Comparison of ENCODE assay signal across 1 cellular context in the genomic region with DNA sequence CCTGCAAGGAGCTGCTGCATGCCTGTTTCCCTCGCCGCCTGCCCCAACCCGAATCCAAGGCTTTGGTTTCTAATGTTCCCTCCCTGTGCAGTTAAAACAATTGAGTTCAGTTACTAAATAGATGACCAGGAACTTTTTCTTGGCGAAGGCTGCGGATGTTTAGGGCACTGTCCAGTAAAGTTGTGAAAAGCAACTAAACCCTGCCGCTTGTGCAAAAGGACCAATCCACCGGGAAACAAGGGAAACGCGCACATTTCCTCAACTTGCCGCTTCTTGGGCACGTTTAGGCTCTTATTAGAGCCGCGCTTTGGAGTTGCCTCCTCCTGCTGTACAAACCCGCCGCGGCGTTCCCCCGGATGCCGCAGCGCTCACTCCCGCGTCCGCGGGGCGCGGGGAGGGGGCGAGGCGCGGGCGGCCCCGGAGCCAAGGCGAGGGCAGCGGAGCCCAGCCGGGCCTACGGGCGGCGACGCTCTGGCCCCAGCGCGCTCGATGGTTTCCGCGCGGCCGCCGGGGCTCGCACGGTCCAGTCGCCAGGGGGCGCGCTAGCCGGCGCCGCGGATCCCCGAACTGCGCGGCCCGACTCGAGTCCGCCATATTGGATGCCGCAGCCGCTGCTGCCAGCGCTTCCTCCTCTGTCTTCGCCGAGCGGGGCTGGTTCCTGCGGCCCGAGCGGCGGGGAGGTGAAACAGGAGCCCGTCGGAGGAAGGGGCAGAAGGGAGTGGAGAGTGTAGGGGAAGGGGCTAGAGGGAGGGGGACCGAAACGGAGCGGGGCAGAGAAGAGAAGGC.
TF ChIP-seq lines count a peak whose summit lies in the region.

A gene with protein sequence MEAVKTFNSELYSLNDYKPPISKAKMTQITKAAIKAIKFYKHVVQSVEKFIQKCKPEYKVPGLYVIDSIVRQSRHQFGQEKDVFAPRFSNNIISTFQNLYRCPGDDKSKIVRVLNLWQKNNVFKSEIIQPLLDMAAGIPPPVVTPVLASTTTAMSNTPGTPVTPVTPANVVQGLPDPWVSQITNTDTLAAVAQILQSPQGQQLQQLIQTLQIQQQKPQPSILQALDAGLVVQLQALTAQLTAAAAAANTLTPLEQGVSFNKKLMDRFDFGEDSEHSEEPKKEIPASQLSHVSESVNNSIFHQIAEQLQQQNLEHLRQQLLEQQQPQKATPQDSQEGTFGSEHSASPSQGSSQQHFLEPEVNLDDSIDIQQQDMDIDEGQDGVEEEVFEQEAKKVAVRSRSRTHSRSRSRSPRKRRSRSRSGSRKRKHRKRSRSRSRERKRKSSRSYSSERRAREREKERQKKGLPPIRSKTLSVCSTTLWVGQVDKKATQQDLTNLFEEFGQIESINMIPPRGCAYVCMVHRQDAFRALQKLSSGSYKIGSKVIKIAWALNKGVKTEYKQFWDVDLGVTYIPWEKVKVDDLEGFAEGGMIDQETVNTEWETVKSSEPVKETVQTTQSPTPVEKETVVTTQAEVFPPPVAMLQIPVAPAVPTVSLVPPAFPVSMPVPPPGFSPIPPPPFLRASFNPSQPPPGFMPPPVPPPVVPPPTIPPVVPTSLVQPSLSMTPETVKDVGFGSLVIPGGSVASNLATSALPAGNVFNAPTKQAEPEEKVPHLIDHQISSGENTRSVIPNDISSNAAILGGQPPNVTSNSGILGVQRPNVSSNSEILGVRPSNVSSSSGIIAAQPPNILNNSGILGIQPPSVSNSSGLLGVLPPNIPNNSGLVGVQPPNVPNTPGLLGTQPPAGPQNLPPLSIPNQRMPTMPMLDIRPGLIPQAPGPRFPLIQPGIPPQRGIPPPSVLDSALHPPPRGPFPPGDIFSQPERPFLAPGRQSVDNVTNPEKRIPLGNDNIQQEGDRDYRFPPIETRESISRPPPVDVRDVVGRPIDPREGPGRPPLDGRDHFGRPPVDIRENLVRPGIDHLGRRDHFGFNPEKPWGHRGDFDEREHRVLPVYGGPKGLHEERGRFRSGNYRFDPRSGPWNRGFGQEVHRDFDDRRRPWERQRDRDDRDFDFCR (N-terminal part only) (plus strand): TSS at position 593 of the 786 bp plus-strand sequence. CDS start 485 bp downstream, outside the sequence.

TF ChIP-seq in K562, 482 proteins besides CTCF, POLR2A, EP300 and RAD21 (continued from another document and continues in another):
- no peak for TF ChIP-seq JUNB (CRISPR knock-in tag; conservative IDR thresholded peaks at IDR 0.05)
- peak; percentile 67; the same call in 1 of the 2 replicates for TF ChIP-seq KLF1 (tag; IDR thresholded peaks at IDR 0.05)
- peak; percentile 87 for TF ChIP-seq HMGN3 (IDR thresholded peaks at IDR 0.05; ENCODE audit: borderline replicate concordance, extremely low read depth, insufficient read length, low read depth, low read length)
- peak in 1 of 2 experiments; percentile 95; a peak in 1 of 4 replicates for TF ChIP-seq NONO (IDR thresholded peaks at IDR 0.05; ENCODE audit: low read depth in 2 of 2, low read length in 1 of 2)
- TF ChIP-seq FOXK1 (CRISPR knock-in tag; IDR thresholded peaks at IDR 0.05; ENCODE audit: borderline replicate concordance) = 0 out of 2 replicates have a peak, but pooled peaks have one; percentile 30
- peak; percentile 73 for TF ChIP-seq MTA3 (IDR thresholded peaks at IDR 0.05; ENCODE audit: borderline replicate concordance)
- TF ChIP-seq, protein P1, sequence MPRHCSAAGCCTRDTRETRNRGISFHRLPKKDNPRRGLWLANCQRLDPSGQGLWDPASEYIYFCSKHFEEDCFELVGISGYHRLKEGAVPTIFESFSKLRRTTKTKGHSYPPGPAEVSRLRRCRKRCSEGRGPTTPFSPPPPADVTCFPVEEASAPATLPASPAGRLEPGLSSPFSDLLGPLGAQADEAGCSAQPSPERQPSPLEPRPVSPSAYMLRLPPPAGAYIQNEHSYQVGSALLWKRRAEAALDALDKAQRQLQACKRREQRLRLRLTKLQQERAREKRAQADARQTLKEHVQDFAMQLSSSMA (CRISPR knock-in tag; IDR thresholded peaks at IDR 0.05) = peak; percentile 87; the same call in 1 of the 2 replicates
- peak; percentile 81 for TF ChIP-seq SP2 (IDR thresholded peaks at IDR 0.05; ENCODE audit: extremely low read depth, low read depth, low read length, poor library complexity, severe bottlenecking)
- TF ChIP-seq XRCC5 (IDR thresholded peaks at IDR 0.05; ENCODE audit: low read depth, low read length) = peak; percentile 34; the same call in 1 of the 2 replicates
- no peak for TF ChIP-seq ZNF586 (CRISPR knock-in tag; conservative IDR thresholded peaks at IDR 0.05)
- no peak for TF ChIP-seq TOE1 (IDR thresholded peaks at IDR 0.05; ENCODE audit: borderline replicate concordance)
- no peak for TF ChIP-seq TOE1 (CRISPR knock-in tag; IDR thresholded peaks at IDR 0.05; ENCODE audit: borderline replicate concordance, low read depth)
- TF ChIP-seq, protein P2, sequence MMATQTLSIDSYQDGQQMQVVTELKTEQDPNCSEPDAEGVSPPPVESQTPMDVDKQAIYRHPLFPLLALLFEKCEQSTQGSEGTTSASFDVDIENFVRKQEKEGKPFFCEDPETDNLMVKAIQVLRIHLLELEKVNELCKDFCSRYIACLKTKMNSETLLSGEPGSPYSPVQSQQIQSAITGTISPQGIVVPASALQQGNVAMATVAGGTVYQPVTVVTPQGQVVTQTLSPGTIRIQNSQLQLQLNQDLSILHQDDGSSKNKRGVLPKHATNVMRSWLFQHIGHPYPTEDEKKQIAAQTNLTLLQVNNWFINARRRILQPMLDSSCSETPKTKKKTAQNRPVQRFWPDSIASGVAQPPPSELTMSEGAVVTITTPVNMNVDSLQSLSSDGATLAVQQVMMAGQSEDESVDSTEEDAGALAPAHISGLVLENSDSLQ (IDR thresholded peaks at IDR 0.05) = no peak
- no peak for TF ChIP-seq ZNF668 (CRISPR knock-in tag; IDR thresholded peaks at IDR 0.05)
- 0 out of 2 replicates have a peak, but pooled peaks have one; percentile 24 for TF ChIP-seq EGR1 (conservative IDR thresholded peaks at IDR 0.05)
- TF ChIP-seq, protein P3, sequence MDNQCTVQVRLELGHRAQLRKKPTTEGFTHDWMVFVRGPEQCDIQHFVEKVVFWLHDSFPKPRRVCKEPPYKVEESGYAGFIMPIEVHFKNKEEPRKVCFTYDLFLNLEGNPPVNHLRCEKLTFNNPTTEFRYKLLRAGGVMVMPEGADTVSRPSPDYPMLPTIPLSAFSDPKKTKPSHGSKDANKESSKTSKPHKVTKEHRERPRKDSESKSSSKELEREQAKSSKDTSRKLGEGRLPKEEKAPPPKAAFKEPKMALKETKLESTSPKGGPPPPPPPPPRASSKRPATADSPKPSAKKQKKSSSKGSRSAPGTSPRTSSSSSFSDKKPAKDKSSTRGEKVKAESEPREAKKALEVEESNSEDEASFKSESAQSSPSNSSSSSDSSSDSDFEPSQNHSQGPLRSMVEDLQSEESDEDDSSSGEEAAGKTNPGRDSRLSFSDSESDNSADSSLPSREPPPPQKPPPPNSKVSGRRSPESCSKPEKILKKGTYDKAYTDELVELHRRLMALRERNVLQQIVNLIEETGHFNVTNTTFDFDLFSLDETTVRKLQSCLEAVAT (IDR thresholded peaks at IDR 0.05) = peak in 1 of 2 experiments; percentile 64; a peak in 1 of 4 replicates
- peak; percentile 94 for TF ChIP-seq POLR2AphosphoS5 (IDR thresholded peaks at IDR 0.05; ENCODE audit: control insufficient read depth, insufficient read depth, low read depth, low read length)
- TF ChIP-seq TAF7 (tag; IDR thresholded peaks at IDR 0.05) = peak; percentile 79
- peak; percentile 30; the same call in 1 of the 2 replicates for TF ChIP-seq TRIM28 (IDR thresholded peaks at IDR 0.05)
- TF ChIP-seq CHD2 (IDR thresholded peaks at IDR 0.05; ENCODE audit: low read depth, low read length) = peak; percentile 5; the same call in 1 of the 2 replicates
- 0 out of 2 replicates have a peak, but pooled peaks have one; percentile 12 for TF ChIP-seq ARID2 (IDR thresholded peaks at IDR 0.05)
- 0 out of 2 replicates have a peak, but pooled peaks have one; percentile 40 for TF ChIP-seq TARDBP (IDR thresholded peaks at IDR 0.05)
- no peak for TF ChIP-seq ZNF232 (CRISPR knock-in tag; IDR thresholded peaks at IDR 0.05)
- TF ChIP-seq, protein P4, sequence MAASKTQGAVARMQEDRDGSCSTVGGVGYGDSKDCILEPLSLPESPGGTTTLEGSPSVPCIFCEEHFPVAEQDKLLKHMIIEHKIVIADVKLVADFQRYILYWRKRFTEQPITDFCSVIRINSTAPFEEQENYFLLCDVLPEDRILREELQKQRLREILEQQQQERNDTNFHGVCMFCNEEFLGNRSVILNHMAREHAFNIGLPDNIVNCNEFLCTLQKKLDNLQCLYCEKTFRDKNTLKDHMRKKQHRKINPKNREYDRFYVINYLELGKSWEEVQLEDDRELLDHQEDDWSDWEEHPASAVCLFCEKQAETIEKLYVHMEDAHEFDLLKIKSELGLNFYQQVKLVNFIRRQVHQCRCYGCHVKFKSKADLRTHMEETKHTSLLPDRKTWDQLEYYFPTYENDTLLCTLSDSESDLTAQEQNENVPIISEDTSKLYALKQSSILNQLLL (CRISPR knock-in tag; IDR thresholded peaks at IDR 0.05; ENCODE audit: borderline replicate concordance) = no peak
- TF ChIP-seq, protein P5, sequence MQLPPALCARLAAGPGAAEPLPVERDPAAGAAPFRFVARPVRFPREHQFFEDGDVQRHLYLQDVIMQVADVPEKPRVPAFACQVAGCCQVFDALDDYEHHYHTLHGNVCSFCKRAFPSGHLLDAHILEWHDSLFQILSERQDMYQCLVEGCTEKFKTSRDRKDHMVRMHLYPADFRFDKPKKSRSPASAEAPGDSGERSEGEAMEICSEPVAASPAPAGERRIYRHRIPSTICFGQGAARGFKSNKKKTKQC (CRISPR knock-in tag; IDR thresholded peaks at IDR 0.05) = peak; percentile 40; the same call in 1 of the 2 replicates
- TF ChIP-seq POLR2G (IDR thresholded peaks at IDR 0.05; ENCODE audit: low read depth, low read length) = peak; percentile 95
- peak; percentile 59; the same call in 1 of the 2 replicates for TF ChIP-seq CREM (IDR thresholded peaks at IDR 0.05; ENCODE audit: low read depth)
- peak; percentile 90 for TF ChIP-seq SMAD4 (CRISPR knock-in tag; conservative IDR thresholded peaks at IDR 0.05)
- TF ChIP-seq KDM5B (IDR thresholded peaks at IDR 0.05; ENCODE audit: insufficient replicate concordance, low read depth, low read length) = peak; percentile 86
- no peak for TF ChIP-seq IFI16 (CRISPR knock-in tag; IDR thresholded peaks at IDR 0.05)
- TF ChIP-seq FOXA3 (CRISPR knock-in tag; conservative IDR thresholded peaks at IDR 0.05 in 1 of 2, IDR thresholded peaks at IDR 0.05 in 1 of 2) = 0 out of 4 replicates have a peak, but pooled peaks of 1 of the 2 experiments have one; percentile 16
- peak; percentile 33 for TF ChIP-seq SMAD1 (IDR thresholded peaks at IDR 0.05; ENCODE audit: low read depth, low read length, partially characterized antibody)
- TF ChIP-seq ZNF436 (CRISPR knock-in tag; IDR thresholded peaks at IDR 0.05) = no peak
- TF ChIP-seq MTA2 (IDR thresholded peaks at IDR 0.05; ENCODE audit: low read depth) = no peak
- TF ChIP-seq, protein P6, sequence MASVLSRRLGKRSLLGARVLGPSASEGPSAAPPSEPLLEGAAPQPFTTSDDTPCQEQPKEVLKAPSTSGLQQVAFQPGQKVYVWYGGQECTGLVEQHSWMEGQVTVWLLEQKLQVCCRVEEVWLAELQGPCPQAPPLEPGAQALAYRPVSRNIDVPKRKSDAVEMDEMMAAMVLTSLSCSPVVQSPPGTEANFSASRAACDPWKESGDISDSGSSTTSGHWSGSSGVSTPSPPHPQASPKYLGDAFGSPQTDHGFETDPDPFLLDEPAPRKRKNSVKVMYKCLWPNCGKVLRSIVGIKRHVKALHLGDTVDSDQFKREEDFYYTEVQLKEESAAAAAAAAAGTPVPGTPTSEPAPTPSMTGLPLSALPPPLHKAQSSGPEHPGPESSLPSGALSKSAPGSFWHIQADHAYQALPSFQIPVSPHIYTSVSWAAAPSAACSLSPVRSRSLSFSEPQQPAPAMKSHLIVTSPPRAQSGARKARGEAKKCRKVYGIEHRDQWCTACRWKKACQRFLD (CRISPR knock-in tag; IDR thresholded peaks at IDR 0.05) = peak; percentile 85; the same call in 1 of the 2 replicates
- no peak for TF ChIP-seq SRSF7 (optimal IDR thresholded peaks at IDR 0.05; ENCODE audit: low read depth, low read length)
- peak; percentile 34 for TF ChIP-seq TCF3 (CRISPR knock-in tag; IDR thresholded peaks at IDR 0.05)
- TF ChIP-seq HIVEP1 (CRISPR knock-in tag; IDR thresholded peaks at IDR 0.05) = no peak
- no peak for TF ChIP-seq NR2C1 (IDR thresholded peaks at IDR 0.05)
- no peak for TF ChIP-seq NR2C1 (tag; IDR thresholded peaks at IDR 0.05)
- TF ChIP-seq SMARCC2 (IDR thresholded peaks at IDR 0.05; ENCODE audit: low read depth) = peak; percentile 53; the same call in 1 of the 2 replicates
- TF ChIP-seq GATAD2A (IDR thresholded peaks at IDR 0.05) = 0 out of 2 replicates have a peak, but pooled peaks have one; percentile 17
- peak; percentile 93 for TF ChIP-seq RBFOX2 (IDR thresholded peaks at IDR 0.05; ENCODE audit: low read depth, low read length)
- peak; percentile 57; the same call in 1 of the 2 replicates for TF ChIP-seq ELF2 (CRISPR knock-in tag; IDR thresholded peaks at IDR 0.05)
- no peak for TF ChIP-seq ZNF584 (CRISPR knock-in tag; IDR thresholded peaks at IDR 0.05; ENCODE audit: low read depth)
- TF ChIP-seq TAF1 (IDR thresholded peaks at IDR 0.05; ENCODE audit: control insufficient read depth, extremely low read depth, insufficient read depth, low read length, severe bottlenecking) = peak; percentile 95
- TF ChIP-seq ESRRA (IDR thresholded peaks at IDR 0.05; ENCODE audit: borderline replicate concordance, low read depth) = peak; percentile 52; the same call in 1 of the 2 replicates
- TF ChIP-seq NRF1 (conservative IDR thresholded peaks at IDR 0.05 in 1 of 2, IDR thresholded peaks at IDR 0.05 in 1 of 2) = peak in 1 of 2 experiments; percentile 32; a peak in 2 of 4 replicates
- no peak for TF ChIP-seq ZNF23 (CRISPR knock-in tag; IDR thresholded peaks at IDR 0.05)
- TF ChIP-seq ZNF41 (CRISPR knock-in tag; conservative IDR thresholded peaks at IDR 0.05) = peak; percentile 88; the same call in 1 of the 2 replicates
- TF ChIP-seq, protein P7, sequence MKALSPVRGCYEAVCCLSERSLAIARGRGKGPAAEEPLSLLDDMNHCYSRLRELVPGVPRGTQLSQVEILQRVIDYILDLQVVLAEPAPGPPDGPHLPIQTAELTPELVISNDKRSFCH (CRISPR knock-in tag; IDR thresholded peaks at IDR 0.05) = no peak
- TF ChIP-seq, protein P7 (tag; IDR thresholded peaks at IDR 0.05) = peak; percentile 88
- peak; percentile 62; the same call in 1 of the 2 replicates for TF ChIP-seq HDAC8 (tag; IDR thresholded peaks at IDR 0.05)
- peak; percentile 63 for TF ChIP-seq ELF1 (tag; IDR thresholded peaks at IDR 0.05)
- peak; percentile 43 for TF ChIP-seq FIP1L1 (IDR thresholded peaks at IDR 0.05; ENCODE audit: low read depth, low read length, poor library complexity, severe bottlenecking)
- TF ChIP-seq, protein P8, sequence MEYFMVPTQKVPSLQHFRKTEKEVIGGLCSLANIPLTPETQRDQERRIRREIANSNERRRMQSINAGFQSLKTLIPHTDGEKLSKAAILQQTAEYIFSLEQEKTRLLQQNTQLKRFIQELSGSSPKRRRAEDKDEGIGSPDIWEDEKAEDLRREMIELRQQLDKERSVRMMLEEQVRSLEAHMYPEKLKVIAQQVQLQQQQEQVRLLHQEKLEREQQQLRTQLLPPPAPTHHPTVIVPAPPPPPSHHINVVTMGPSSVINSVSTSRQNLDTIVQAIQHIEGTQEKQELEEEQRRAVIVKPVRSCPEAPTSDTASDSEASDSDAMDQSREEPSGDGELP (CRISPR knock-in tag; IDR thresholded peaks at IDR 0.05; ENCODE audit: borderline replicate concordance) = peak; percentile 3; the same call in 1 of the 2 replicates
- peak; percentile 66; the same call in 1 of the 2 replicates for TF ChIP-seq ZNF766 (CRISPR knock-in tag; conservative IDR thresholded peaks at IDR 0.05)
